1 cellular context compared by ENCODE assay signal in genomic region chr14:24195186-24196070, GRCh38.
A peak's percentile ranks its signal among the peaks of the same experiment; 100 is the strongest.
TF ChIP-seq lines count a peak whose summit lies in the region.

A gene with protein sequence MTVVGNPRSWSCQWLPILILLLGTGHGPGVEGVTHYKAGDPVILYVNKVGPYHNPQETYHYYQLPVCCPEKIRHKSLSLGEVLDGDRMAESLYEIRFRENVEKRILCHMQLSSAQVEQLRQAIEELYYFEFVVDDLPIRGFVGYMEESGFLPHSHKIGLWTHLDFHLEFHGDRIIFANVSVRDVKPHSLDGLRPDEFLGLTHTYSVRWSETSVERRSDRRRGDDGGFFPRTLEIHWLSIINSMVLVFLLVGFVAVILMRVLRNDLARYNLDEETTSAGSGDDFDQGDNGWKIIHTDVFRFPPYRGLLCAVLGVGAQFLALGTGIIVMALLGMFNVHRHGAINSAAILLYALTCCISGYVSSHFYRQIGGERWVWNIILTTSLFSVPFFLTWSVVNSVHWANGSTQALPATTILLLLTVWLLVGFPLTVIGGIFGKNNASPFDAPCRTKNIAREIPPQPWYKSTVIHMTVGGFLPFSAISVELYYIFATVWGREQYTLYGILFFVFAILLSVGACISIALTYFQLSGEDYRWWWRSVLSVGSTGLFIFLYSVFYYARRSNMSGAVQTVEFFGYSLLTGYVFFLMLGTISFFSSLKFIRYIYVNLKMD (minus strand): TSS chr14:24195441. CDS start chr14:24195019, 422 bp downstream.

TF ChIP-seq in HEK293, 187 proteins besides CTCF, POLR2A, EP300 and RAD21 (continued from another document and continues in another):
- TF ChIP-seq, protein P1, sequence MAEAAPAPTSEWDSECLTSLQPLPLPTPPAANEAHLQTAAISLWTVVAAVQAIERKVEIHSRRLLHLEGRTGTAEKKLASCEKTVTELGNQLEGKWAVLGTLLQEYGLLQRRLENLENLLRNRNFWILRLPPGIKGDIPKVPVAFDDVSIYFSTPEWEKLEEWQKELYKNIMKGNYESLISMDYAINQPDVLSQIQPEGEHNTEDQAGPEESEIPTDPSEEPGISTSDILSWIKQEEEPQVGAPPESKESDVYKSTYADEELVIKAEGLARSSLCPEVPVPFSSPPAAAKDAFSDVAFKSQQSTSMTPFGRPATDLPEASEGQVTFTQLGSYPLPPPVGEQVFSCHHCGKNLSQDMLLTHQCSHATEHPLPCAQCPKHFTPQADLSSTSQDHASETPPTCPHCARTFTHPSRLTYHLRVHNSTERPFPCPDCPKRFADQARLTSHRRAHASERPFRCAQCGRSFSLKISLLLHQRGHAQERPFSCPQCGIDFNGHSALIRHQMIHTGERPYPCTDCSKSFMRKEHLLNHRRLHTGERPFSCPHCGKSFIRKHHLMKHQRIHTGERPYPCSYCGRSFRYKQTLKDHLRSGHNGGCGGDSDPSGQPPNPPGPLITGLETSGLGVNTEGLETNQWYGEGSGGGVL (tag by site-specific recombination; IDR thresholded peaks at IDR 0.05): peak; percentile 23
- TF ChIP-seq ZNF202 (tag by site-specific recombination; IDR thresholded peaks at IDR 0.05; ENCODE audit: borderline replicate concordance): no peak
- peak; percentile 63; the same call in 1 of the 2 replicates for TF ChIP-seq KLF16 (tag by site-specific recombination; IDR thresholded peaks at IDR 0.05)
- peak; percentile 71 for TF ChIP-seq SP2 (tag by site-specific recombination; IDR thresholded peaks at IDR 0.05)
- TF ChIP-seq ZNF175 (tag by site-specific recombination; IDR thresholded peaks at IDR 0.05): no peak
- TF ChIP-seq ZNF777 (tag by site-specific recombination; IDR thresholded peaks at IDR 0.05; ENCODE audit: borderline replicate concordance): no peak
- no peak for TF ChIP-seq ZNF596 (tag by site-specific recombination; IDR thresholded peaks at IDR 0.05)
- TF ChIP-seq, protein P2, sequence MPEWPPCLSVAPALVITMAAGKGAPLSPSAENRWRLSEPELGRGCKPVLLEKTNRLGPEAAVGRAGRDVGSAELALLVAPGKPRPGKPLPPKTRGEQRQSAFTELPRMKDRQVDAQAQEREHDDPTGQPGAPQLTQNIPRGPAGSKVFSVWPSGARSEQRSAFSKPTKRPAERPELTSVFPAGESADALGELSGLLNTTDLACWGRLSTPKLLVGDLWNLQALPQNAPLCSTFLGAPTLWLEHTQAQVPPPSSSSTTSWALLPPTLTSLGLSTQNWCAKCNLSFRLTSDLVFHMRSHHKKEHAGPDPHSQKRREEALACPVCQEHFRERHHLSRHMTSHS (tag by site-specific recombination; IDR thresholded peaks at IDR 0.05): no peak
- TF ChIP-seq ZBTB26 (tag by site-specific recombination; optimal IDR thresholded peaks at IDR 0.05): peak; percentile 84
- no peak; the same call in 1 of the 2 replicates for TF ChIP-seq MEIS1 (CRISPR knock-in tag; IDR thresholded peaks at IDR 0.05; ENCODE audit: borderline replicate concordance)
- TF ChIP-seq ZNF423 (tag by site-specific recombination; IDR thresholded peaks at IDR 0.05): peak; percentile 100
- TF ChIP-seq OSR2 (tag by site-specific recombination; IDR thresholded peaks at IDR 0.05): peak; percentile 15; the same call in 1 of the 2 replicates
- peak; percentile 84 for TF ChIP-seq ZNF561 (tag by site-specific recombination; IDR thresholded peaks at IDR 0.05; ENCODE audit: borderline replicate concordance)
- TF ChIP-seq ZNF571 (tag by site-specific recombination; IDR thresholded peaks at IDR 0.05): no peak
- TF ChIP-seq, protein P3, sequence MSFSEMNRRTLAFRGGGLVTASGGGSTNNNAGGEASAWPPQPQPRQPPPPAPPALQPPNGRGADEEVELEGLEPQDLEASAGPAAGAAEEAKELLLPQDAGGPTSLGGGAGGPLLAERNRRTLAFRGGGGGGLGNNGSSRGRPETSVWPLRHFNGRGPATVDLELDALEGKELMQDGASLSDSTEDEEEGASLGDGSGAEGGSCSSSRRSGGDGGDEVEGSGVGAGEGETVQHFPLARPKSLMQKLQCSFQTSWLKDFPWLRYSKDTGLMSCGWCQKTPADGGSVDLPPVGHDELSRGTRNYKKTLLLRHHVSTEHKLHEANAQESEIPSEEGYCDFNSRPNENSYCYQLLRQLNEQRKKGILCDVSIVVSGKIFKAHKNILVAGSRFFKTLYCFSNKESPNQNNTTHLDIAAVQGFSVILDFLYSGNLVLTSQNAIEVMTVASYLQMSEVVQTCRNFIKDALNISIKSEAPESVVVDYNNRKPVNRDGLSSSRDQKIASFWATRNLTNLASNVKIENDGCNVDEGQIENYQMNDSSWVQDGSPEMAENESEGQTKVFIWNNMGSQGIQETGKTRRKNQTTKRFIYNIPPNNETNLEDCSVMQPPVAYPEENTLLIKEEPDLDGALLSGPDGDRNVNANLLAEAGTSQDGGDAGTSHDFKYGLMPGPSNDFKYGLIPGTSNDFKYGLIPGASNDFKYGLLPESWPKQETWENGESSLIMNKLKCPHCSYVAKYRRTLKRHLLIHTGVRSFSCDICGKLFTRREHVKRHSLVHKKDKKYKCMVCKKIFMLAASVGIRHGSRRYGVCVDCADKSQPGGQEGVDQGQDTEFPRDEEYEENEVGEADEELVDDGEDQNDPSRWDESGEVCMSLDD (tag by site-specific recombination; IDR thresholded peaks at IDR 0.05): peak; percentile 52
- peak; percentile 94 for TF ChIP-seq ZBTB20 (tag by site-specific recombination; IDR thresholded peaks at IDR 0.05)
- TF ChIP-seq RBAK (tag by site-specific recombination; IDR thresholded peaks at IDR 0.05): no peak
- TF ChIP-seq, protein P4, sequence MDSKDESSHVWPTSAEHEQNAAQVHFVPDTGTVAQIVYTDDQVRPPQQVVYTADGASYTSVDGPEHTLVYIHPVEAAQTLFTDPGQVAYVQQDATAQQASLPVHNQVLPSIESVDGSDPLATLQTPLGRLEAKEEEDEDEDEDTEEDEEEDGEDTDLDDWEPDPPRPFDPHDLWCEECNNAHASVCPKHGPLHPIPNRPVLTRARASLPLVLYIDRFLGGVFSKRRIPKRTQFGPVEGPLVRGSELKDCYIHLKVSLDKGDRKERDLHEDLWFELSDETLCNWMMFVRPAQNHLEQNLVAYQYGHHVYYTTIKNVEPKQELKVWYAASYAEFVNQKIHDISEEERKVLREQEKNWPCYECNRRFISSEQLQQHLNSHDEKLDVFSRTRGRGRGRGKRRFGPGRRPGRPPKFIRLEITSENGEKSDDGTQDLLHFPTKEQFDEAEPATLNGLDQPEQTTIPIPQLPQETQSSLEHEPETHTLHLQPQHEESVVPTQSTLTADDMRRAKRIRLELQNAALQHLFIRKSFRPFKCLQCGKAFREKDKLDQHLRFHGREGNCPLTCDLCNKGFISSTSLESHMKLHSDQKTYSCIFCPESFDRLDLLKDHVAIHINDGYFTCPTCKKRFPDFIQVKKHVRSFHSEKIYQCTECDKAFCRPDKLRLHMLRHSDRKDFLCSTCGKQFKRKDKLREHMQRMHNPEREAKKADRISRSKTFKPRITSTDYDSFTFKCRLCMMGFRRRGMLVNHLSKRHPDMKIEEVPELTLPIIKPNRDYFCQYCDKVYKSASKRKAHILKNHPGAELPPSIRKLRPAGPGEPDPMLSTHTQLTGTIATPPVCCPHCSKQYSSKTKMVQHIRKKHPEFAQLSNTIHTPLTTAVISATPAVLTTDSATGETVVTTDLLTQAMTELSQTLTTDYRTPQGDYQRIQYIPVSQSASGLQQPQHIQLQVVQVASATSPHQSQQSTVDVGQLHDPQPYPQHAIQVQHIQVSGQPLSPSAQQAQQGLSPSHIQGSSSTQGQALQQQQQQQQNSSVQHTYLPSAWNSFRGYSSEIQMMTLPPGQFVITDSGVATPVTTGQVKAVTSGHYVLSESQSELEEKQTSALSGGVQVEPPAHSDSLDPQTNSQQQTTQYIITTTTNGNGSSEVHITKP (tag by site-specific recombination; IDR thresholded peaks at IDR 0.05): peak; percentile 85
- no peak for TF ChIP-seq TCF7L2 (IDR thresholded peaks at IDR 0.05; ENCODE audit: borderline replicate concordance, low read depth, low read length)
- 0 out of 2 replicates have a peak, but pooled peaks have one; percentile 63 for TF ChIP-seq ZNF2 (tag by site-specific recombination; IDR thresholded peaks at IDR 0.05)
- peak; percentile 52; the same call in 1 of the 2 replicates for TF ChIP-seq ZNF394 (tag by site-specific recombination; IDR thresholded peaks at IDR 0.05; ENCODE audit: borderline replicate concordance)
- no peak for TF ChIP-seq WT1 (tag by site-specific recombination; IDR thresholded peaks at IDR 0.05)
- no peak for TF ChIP-seq ZFP3 (tag by site-specific recombination; IDR thresholded peaks at IDR 0.05; ENCODE audit: low read depth)
- TF ChIP-seq, protein P5, sequence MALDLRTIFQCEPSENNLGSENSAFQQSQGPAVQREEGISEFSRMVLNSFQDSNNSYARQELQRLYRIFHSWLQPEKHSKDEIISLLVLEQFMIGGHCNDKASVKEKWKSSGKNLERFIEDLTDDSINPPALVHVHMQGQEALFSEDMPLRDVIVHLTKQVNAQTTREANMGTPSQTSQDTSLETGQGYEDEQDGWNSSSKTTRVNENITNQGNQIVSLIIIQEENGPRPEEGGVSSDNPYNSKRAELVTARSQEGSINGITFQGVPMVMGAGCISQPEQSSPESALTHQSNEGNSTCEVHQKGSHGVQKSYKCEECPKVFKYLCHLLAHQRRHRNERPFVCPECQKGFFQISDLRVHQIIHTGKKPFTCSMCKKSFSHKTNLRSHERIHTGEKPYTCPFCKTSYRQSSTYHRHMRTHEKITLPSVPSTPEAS (tag by site-specific recombination; IDR thresholded peaks at IDR 0.05): peak; percentile 49; the same call in 1 of the 2 replicates
- TF ChIP-seq FEZF1 (tag by site-specific recombination; IDR thresholded peaks at IDR 0.05): no peak; the same call in 1 of the 2 replicates
- no peak; the same call in 1 of the 2 replicates for TF ChIP-seq ZNF24 (tag by site-specific recombination; IDR thresholded peaks at IDR 0.05)
- TF ChIP-seq ZNF837 (tag by site-specific recombination; IDR thresholded peaks at IDR 0.05): no peak
- TF ChIP-seq ZNF26 (tag by site-specific recombination; IDR thresholded peaks at IDR 0.05): no peak
- peak; percentile 6; the same call in 1 of the 2 replicates for TF ChIP-seq GLI2 (tag by site-specific recombination; IDR thresholded peaks at IDR 0.05; ENCODE audit: borderline replicate concordance, low read depth)
- TF ChIP-seq, protein P6, sequence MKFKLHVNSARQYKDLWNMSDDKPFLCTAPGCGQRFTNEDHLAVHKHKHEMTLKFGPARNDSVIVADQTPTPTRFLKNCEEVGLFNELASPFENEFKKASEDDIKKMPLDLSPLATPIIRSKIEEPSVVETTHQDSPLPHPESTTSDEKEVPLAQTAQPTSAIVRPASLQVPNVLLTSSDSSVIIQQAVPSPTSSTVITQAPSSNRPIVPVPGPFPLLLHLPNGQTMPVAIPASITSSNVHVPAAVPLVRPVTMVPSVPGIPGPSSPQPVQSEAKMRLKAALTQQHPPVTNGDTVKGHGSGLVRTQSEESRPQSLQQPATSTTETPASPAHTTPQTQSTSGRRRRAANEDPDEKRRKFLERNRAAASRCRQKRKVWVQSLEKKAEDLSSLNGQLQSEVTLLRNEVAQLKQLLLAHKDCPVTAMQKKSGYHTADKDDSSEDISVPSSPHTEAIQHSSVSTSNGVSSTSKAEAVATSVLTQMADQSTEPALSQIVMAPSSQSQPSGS (tag by site-specific recombination; IDR thresholded peaks at IDR 0.05; ENCODE audit: low read depth): peak; percentile 63; the same call in 1 of the 2 replicates
- TF ChIP-seq REPIN1 (tag by site-specific recombination; IDR thresholded peaks at IDR 0.05; ENCODE audit: low read depth): no peak
- TF ChIP-seq ZNF221 (tag by site-specific recombination; IDR thresholded peaks at IDR 0.05; ENCODE audit: borderline replicate concordance): no peak
- TF ChIP-seq KLF7 (tag by site-specific recombination; IDR thresholded peaks at IDR 0.05; ENCODE audit: borderline replicate concordance): no peak
- TF ChIP-seq ZNF121 (tag by site-specific recombination; IDR thresholded peaks at IDR 0.05): peak; percentile 48; the same call in 1 of the 2 replicates
- TF ChIP-seq ZNF549 (tag by site-specific recombination; IDR thresholded peaks at IDR 0.05): no peak
- TF ChIP-seq, protein P7, sequence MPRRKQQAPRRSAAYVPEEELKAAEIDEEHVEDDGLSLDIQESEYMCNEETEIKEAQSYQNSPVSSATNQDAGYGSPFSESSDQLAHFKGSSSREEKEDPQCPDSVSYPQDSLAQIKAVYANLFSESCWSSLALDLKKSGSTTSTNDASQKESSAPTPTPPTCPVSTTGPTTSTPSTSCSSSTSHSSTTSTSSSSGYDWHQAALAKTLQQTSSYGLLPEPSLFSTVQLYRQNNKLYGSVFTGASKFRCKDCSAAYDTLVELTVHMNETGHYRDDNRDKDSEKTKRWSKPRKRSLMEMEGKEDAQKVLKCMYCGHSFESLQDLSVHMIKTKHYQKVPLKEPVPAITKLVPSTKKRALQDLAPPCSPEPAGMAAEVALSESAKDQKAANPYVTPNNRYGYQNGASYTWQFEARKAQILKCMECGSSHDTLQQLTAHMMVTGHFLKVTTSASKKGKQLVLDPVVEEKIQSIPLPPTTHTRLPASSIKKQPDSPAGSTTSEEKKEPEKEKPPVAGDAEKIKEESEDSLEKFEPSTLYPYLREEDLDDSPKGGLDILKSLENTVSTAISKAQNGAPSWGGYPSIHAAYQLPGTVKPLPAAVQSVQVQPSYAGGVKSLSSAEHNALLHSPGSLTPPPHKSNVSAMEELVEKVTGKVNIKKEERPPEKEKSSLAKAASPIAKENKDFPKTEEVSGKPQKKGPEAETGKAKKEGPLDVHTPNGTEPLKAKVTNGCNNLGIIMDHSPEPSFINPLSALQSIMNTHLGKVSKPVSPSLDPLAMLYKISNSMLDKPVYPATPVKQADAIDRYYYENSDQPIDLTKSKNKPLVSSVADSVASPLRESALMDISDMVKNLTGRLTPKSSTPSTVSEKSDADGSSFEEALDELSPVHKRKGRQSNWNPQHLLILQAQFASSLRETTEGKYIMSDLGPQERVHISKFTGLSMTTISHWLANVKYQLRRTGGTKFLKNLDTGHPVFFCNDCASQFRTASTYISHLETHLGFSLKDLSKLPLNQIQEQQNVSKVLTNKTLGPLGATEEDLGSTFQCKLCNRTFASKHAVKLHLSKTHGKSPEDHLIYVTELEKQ (tag by site-specific recombination; IDR thresholded peaks at IDR 0.05; ENCODE audit: borderline replicate concordance): 0 out of 2 replicates have a peak, but pooled peaks have one; percentile 45
- TF ChIP-seq ZNF580 (tag by site-specific recombination; IDR thresholded peaks at IDR 0.05): peak; percentile 82
